Comparison of ENCODE assay signal across 14 cellular contexts in the genomic region with DNA sequence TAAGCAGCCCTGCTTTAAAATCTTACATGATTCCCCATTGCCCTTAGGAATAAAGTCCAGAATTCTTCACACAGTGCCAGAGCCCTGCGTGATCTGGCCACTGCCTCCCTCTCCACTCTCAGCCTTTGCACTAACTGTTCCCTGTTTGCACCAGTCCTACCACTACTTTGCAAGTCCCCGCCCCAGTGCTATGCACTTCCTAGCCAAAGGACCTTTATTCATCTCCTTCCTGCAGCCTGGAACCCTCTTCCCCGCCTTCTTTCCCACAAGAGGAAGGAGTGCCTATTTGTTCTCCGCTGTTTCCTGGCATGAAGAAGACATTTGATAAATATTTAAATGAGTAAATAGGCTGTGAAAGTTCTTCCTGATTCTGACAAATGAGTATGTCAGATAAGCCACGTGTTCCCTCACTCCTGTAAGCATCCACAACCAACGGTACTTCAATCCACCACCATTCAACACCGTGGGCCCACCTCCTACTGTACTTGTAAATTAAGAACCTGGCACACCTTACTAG. TPM values are rescaled to one million over a fixed set of nuclear protein-coding genes. Genes with fewer than 3 reads are reported as not detected.
DNase-seq lines count a peak whose midpoint lies in the region; ATAC-seq and TF ChIP-seq lines count a peak whose summit lies in the region.
"Had no signal": no experiment of that assay in that cellular context is flagged by ENCODE, and none has a peak within 500 bp of the region (broad histone marks: within the 10 kb centered on the region; RNA-seq: fewer than 3 reads in every experiment).

No MANE protein-coding gene starts in this region.

- no peak for TF ChIP-seq CTCF in cardiac muscle cell (IDR thresholded peaks at IDR 0.05; ENCODE audit: low read depth, low read length)
- TF ChIP-seq CTCF in colonic mucosa (IDR thresholded peaks at IDR 0.05), result no peak
- TF ChIP-seq CTCF in mucosa of descending colon (IDR thresholded peaks at IDR 0.05), result no peak

- intact Hi-C loops in left ventricle myocardium superior (cut with micrococcal nuclease) (no loop called here), colonic mucosa (cut with DNase I) (no loop called here), mucosa of descending colon (cut with DNase I, micrococcal nuclease) (no loop called here)

- H3K27ac ChIP-seq in cardiac muscle cell, result peak overlapping the region; percentile 83
- H3K27ac ChIP-seq in colonic mucosa, result peak overlapping the region; percentile 65
- H3K27ac ChIP-seq: SJSA1 had no signal

- H3K9me3 ChIP-seq in cardiac muscle cell (ENCODE audit: low read depth) (no peaks in the 10 kb centered on the region), colonic mucosa (no peaks in the 10 kb centered on the region), mucosa of descending colon (no peaks in the 10 kb centered on the region)
- H3K9me3 ChIP-seq: Caco-2, SJSA1 had no signal

- H3K4me1 ChIP-seq in cardiac muscle cell (ENCODE audit: low read depth), result peaks cover 25% of the 10 kb centered on the region
- peaks cover 4% of the 10 kb centered on the region for H3K4me1 ChIP-seq in colonic mucosa
- peaks cover 16% of the 10 kb centered on the region for H3K4me1 ChIP-seq in mucosa of descending colon (ENCODE audit: low read depth)
- H3K4me1 ChIP-seq: Caco-2, SJSA1 had no signal

- peaks cover 22% of the 10 kb centered on the region for H3K27me3 Mint-ChIP-seq in T-helper 2 cell treated with Interferon-gamma antibody and Interleukin-4, amounts not matched to agents 5 μg/mL and 100 μg/mL, for 36 hours (ENCODE audit: low read depth)

- H3K4me3 Mint-ChIP-seq in T-helper 2 cell treated with Interferon-gamma antibody and Interleukin-4, amounts not matched to agents 5 μg/mL and 100 μg/mL, for 36 hours, result no peak overlapping the region
- H3K4me3 Mint-ChIP-seq: CD14-positive monocyte had no signal

- H3K9me3 Mint-ChIP-seq in T-helper 2 cell treated with Interferon-gamma antibody and Interleukin-4, amounts not matched to agents 5 μg/mL and 100 μg/mL, for 36 hours, result peaks cover 25% of the 10 kb centered on the region

- no peak overlapping the region for H3K27ac Mint-ChIP-seq in T-helper 2 cell treated with Interferon-gamma antibody and Interleukin-4, amounts not matched to agents 5 μg/mL and 100 μg/mL, for 36 hours

- H3K36me3 Mint-ChIP-seq in T-helper 2 cell treated with Interferon-gamma antibody and Interleukin-4, amounts not matched to agents 5 μg/mL and 100 μg/mL, for 36 hours (ENCODE audit: low read depth), result no peaks in the 10 kb centered on the region
- H3K36me3 Mint-ChIP-seq: CD14-positive monocyte had no signal

- ATAC-seq in left ventricle myocardium superior, result no peak
- ATAC-seq in mucosa of descending colon, result peak; percentile 89
- ATAC-seq in stimulated activated naive CD8-positive, alpha-beta T cell treated with anti-CD3 and anti-CD28 coated beads, Interleukin-15, Interleukin-2, amounts not matched to agents 100 U/mL and 50 U/mL, for 24 hours, result no peak

- no peaks in the 10 kb centered on the region for H3K36me3 ChIP-seq in cardiac muscle cell
- H3K36me3 ChIP-seq in colonic mucosa, result no peaks in the 10 kb centered on the region
- H3K36me3 ChIP-seq in mucosa of descending colon (ENCODE audit: low read depth), result no peaks in the 10 kb centered on the region
- H3K36me3 ChIP-seq: SJSA1 had no signal

- no peak overlapping the region for H3K9ac ChIP-seq in colonic mucosa (ENCODE audit: low read depth in 2 of 2, low read length in 2 of 2)

- DNase-seq in cardiac muscle cell (ENCODE audit: low read depth in 1 of 2, low spot score in 1 of 2), result no peak
- DNase-seq in left ventricle myocardium superior, result no peak
- peak; percentile 86 for DNase-seq in colonic mucosa
- peak; percentile 67 to 80 (median 68) for DNase-seq in mucosa of descending colon
- DNase-seq in stimulated activated naive CD8-positive, alpha-beta T cell treated with anti-CD3 and anti-CD28 coated beads, Interleukin-15, Interleukin-2, amounts not matched to agents 100 U/mL and 50 U/mL, for 24 hours, result no peak
- DNase-seq in T-helper 2 cell treated with Interferon-gamma antibody and Interleukin-4, amounts not matched to agents 5 μg/mL and 100 μg/mL, for 36 hours (ENCODE audit: low spot score), result no peak
- DNase-seq in hypothalamus (lab: John Stamatoyannopoulos, UW), result no peak
- DNase-seq: Caco-2, HCEC 1CT, NCI-H510A, RPMI8226 had no signal

- H3K4me1 Mint-ChIP-seq in T-helper 2 cell treated with Interferon-gamma antibody and Interleukin-4, amounts not matched to agents 5 μg/mL and 100 μg/mL, for 36 hours (ENCODE audit: low read depth), result peaks cover 6% of the 10 kb centered on the region

- H3K4me3 ChIP-seq in cardiac muscle cell (no peak overlapping the region), colonic mucosa (no peak overlapping the region), mucosa of descending colon (no peak overlapping the region)
- H3K4me3 ChIP-seq: SJSA1 had no signal

- H3K27me3 ChIP-seq in cardiac muscle cell (no peaks in the 10 kb centered on the region), colonic mucosa (no peaks in the 10 kb centered on the region)

RNA-seq across cellular contexts. Expression of gene CAPN8, which starts 23.9 kb away (rescaled TPM):
- total RNA-seq in cardiac muscle cell, result not detected in 2 replicates
- 0.15 TPM in 1 of 2 replicates, not detected in the other for polyA plus RNA-seq in cardiac muscle cell
- not detected for total RNA-seq in left ventricle myocardium superior
- total RNA-seq in colonic mucosa, result 100 to 1,000 TPM in 1 of 2 donors, 10 to 100 TPM in 1; 52.6 to 102 TPM
- total RNA-seq in mucosa of descending colon, result 10 to 100 TPM; 31.1 to 88.6 (median 59.0) TPM
- total RNA-seq: A673, SJSA1 had no signal
- polyA plus RNA-seq: CD14-positive monocyte had no signal

Comparison
In these comparisons a context has a peak if more than half of its experiments do, and no peak if none do; other contexts are left out.
1. DNase-seq: peak in colonic mucosa (single experiment) and mucosa of descending colon (3 of 3); none in cardiac muscle cell (0 of 2), left ventricle myocardium superior (single experiment), stimulated activated naive CD8-positive, alpha-beta T cell treated with anti-CD3 and anti-CD28 coated beads, Interleukin-15, Interleukin-2, amounts not matched to agents 100 U/mL and 50 U/mL, for 24 hours (single experiment), T-helper 2 cell treated with Interferon-gamma antibody and Interleukin-4, amounts not matched to agents 5 μg/mL and 100 μg/mL, for 36 hours (single experiment) and hypothalamus (0 of 51).
2. RNA of gene CAPN8, which starts 23.9 kb away (total RNA-seq): 52.6 to 102 TPM in colonic mucosa and 31.1 to 88.6 TPM in mucosa of descending colon; not detected in cardiac muscle cell and not detected in left ventricle myocardium superior (single experiment); every median in the first group is over 10 times any median in the second.